ENCODE assay signal across 8 cellular contexts in genomic region chr9:19471737-19472648, GRCh38.
DNase-seq lines count a peak whose midpoint lies in the region; ATAC-seq, FAIRE-seq and TF ChIP-seq lines count a peak whose summit lies in the region.

No MANE protein-coding gene starts in this region.

- H3K27me3 Mint-ChIP-seq in astrocyte (ENCODE audit: low read depth, unreplicated experiment): peaks cover 23% of the 10 kb centered on the region

- TF ChIP-seq CTCF in GM06990 (IDR thresholded peaks at IDR 0.05; ENCODE audit: insufficient read depth, low read length, poor library complexity, severe bottlenecking): peak; percentile 81
- peak; percentile 74 for TF ChIP-seq CTCF in astrocyte (IDR thresholded peaks at IDR 0.05; ENCODE audit: insufficient read depth, low read depth, low read length)
- TF ChIP-seq CTCF in hepatocyte (IDR thresholded peaks at IDR 0.05; ENCODE audit: poor library complexity): peak; percentile 81
- peak in 4 of 5 experiments; percentile 39 to 76 (median 49) for TF ChIP-seq CTCF in gastrocnemius medialis (IDR thresholded peaks at IDR 0.05 in 4 of 5, conservative IDR thresholded peaks at IDR 0.05 in 1 of 5)

- H3K4me2 ChIP-seq in GM23248 (ENCODE audit: unreplicated experiment) (peak overlapping the region; percentile 39), Karpas-422 (ENCODE audit: low read depth, low read length, poor library complexity, severe bottlenecking) (no peak overlapping the region), astrocyte (ENCODE audit: low read length) (peak overlapping the region; percentile 77), hepatocyte (peak overlapping the region; percentile 71)

- ATAC-seq in gastrocnemius medialis: peak; percentile 54 to 72

- H3K27ac ChIP-seq in GM23248 (no peak overlapping the region), Karpas-422 (ENCODE audit: low read length) (no peak overlapping the region), astrocyte (ENCODE audit: low read depth, low read length) (no peak overlapping the region), hepatocyte (no peak overlapping the region), gastrocnemius medialis (no peak overlapping the region)

- H3K4me1 Mint-ChIP-seq in astrocyte (ENCODE audit: low read depth, unreplicated experiment): no peaks in the 10 kb centered on the region

- H3K9me3 ChIP-seq in GM23248 (ENCODE audit: low read depth) (no peaks in the 10 kb centered on the region), Karpas-422 (ENCODE audit: low read length) (no peaks in the 10 kb centered on the region), astrocyte (ENCODE audit: insufficient read depth, low read depth, low read length) (no peaks in the 10 kb centered on the region), hepatocyte (ENCODE audit: low read depth) (no peaks in the 10 kb centered on the region), gastrocnemius medialis (no peaks in the 10 kb centered on the region)

- H4K20me1 ChIP-seq in GM23248 (ENCODE audit: insufficient read depth): no peaks in the 10 kb centered on the region
- no peaks in the 10 kb centered on the region for H4K20me1 ChIP-seq in Karpas-422 (ENCODE audit: insufficient read depth, low read depth, low read length)
- no peaks in the 10 kb centered on the region for H4K20me1 ChIP-seq in astrocyte (ENCODE audit: insufficient read depth, low read length)
- H4K20me1 ChIP-seq in hepatocyte (ENCODE audit: insufficient read depth, poor library complexity, severe bottlenecking): no peaks in the 10 kb centered on the region

- H3K4me1 ChIP-seq in GM23248 (ENCODE audit: insufficient read depth) (peaks cover 10% of the 10 kb centered on the region; the same call in 1 of the 2 replicates), Karpas-422 (ENCODE audit: low read length) (no peaks in the 10 kb centered on the region), astrocyte (ENCODE audit: insufficient read depth, low read length) (no peaks in the 10 kb centered on the region), hepatocyte (ENCODE audit: insufficient read depth) (no peaks in the 10 kb centered on the region), gastrocnemius medialis (no peaks in the 10 kb centered on the region)

- H2AFZ ChIP-seq in GM23248 (peak overlapping the region; percentile 42), Karpas-422 (ENCODE audit: low read length) (no peak overlapping the region), astrocyte (ENCODE audit: low read depth, low read length) (peak overlapping the region; percentile 77), hepatocyte (no peak overlapping the region)

- H3K4me3 ChIP-seq in GM06990 (replicated peaks; ENCODE audit: low read depth, low read length): no peak overlapping the region
- H3K4me3 ChIP-seq in GM23248: peak overlapping the region; percentile 32; the same call in 1 of the 2 replicates
- H3K4me3 ChIP-seq in Karpas-422 (ENCODE audit: low read length): no peak overlapping the region
- no peak overlapping the region for H3K4me3 ChIP-seq in astrocyte (ENCODE audit: insufficient read depth, low read depth, low read length)
- H3K4me3 ChIP-seq in hepatocyte: no peak overlapping the region
- H3K4me3 ChIP-seq in gastrocnemius medialis: peak overlapping the region in 3 of 4 donors; percentile 23 to 44 (median 23)

- H3K79me2 ChIP-seq in GM23248 (ENCODE audit: insufficient read depth) (no peaks in the 10 kb centered on the region), Karpas-422 (ENCODE audit: low read length) (no peaks in the 10 kb centered on the region), astrocyte (ENCODE audit: insufficient read depth, low read length) (no peaks in the 10 kb centered on the region), hepatocyte (no peaks in the 10 kb centered on the region)

- no peaks in the 10 kb centered on the region for H3K9me3 Mint-ChIP-seq in astrocyte (ENCODE audit: unreplicated experiment)

- H3K36me3 ChIP-seq in GM06990 (ENCODE audit: control insufficient read depth, insufficient read depth, low read length) (no peaks in the 10 kb centered on the region), GM23248 (ENCODE audit: low read depth) (no peaks in the 10 kb centered on the region), Karpas-422 (ENCODE audit: insufficient read depth, low read length) (no peaks in the 10 kb centered on the region), astrocyte (ENCODE audit: insufficient read depth, low read length) (no peaks in the 10 kb centered on the region), hepatocyte (replicated peaks; ENCODE audit: insufficient read depth, low read depth) (no peaks in the 10 kb centered on the region), gastrocnemius medialis (no peaks in the 10 kb centered on the region)

- H3K4me3 Mint-ChIP-seq in astrocyte (ENCODE audit: unreplicated experiment): no peak overlapping the region

- 5 to 6% methylated on average over 18 of the region's 18 CpGs for WGBS in GM23248 (ENCODE audit: low coverage in 1 of 2, low lambda C conversion rate in 2 of 2, missing lambda C conversion rate in 2 of 2), 2 experiments
- WGBS in hepatocyte (ENCODE audit: low lambda C conversion rate, missing lambda C conversion rate): 15% methylated on average over 18 of the region's 18 CpGs

- TF ChIP-seq POLR2A in gastrocnemius medialis (IDR thresholded peaks at IDR 0.05): no peak

- peak; percentile 27 for DNase-seq in GM06990 (ENCODE audit: extremely low read depth, insufficient read length)
- peak; percentile 76 for DNase-seq in GM23248
- DNase-seq in Karpas-422: peak; percentile 66
- DNase-seq in SW480 (ENCODE audit: low spot score): peak; percentile 62
- DNase-seq in astrocyte (ENCODE audit: low read depth): peak; percentile 13
- DNase-seq in hepatocyte (ENCODE audit: low spot score): peak; percentile 73
- DNase-seq in gastrocnemius medialis: peak; percentile 11 to 31
- no peak for DNase-seq in NOMO-1 (lab: John Stamatoyannopoulos, UW; ENCODE audit: unreplicated experiment in 2 of 2)

- H3K27ac Mint-ChIP-seq in astrocyte (ENCODE audit: unreplicated experiment): no peak overlapping the region

- H3K9ac ChIP-seq in GM23248 (no peak overlapping the region), Karpas-422 (ENCODE audit: low read length) (no peak overlapping the region), astrocyte (ENCODE audit: low read length) (peak overlapping the region; percentile 10)

- H3K9me2 ChIP-seq in GM23248 (ENCODE audit: insufficient read depth) (no peaks in the 10 kb centered on the region), Karpas-422 (replicated peaks; ENCODE audit: insufficient read depth, low read length) (no peaks in the 10 kb centered on the region), hepatocyte (replicated peaks; ENCODE audit: insufficient read depth) (no peaks in the 10 kb centered on the region)

- intact Hi-C loops in gastrocnemius medialis (cut with DNase I; ENCODE audit: low total_unique reads): no loop called here

- H3K36me3 Mint-ChIP-seq in astrocyte (ENCODE audit: low read depth, unreplicated experiment): no peaks in the 10 kb centered on the region

- H3K27me3 ChIP-seq in GM06990 (replicated peaks; ENCODE audit: control insufficient read depth, insufficient read depth, low read length) (no peaks in the 10 kb centered on the region; the same call in 1 of the 2 replicates), GM23248 (replicated peaks; ENCODE audit: insufficient read depth) (peaks cover 10% of the 10 kb centered on the region), Karpas-422 (ENCODE audit: low read length) (no peaks in the 10 kb centered on the region), astrocyte (ENCODE audit: insufficient read depth, low read length) (peaks cover 11% of the 10 kb centered on the region), hepatocyte (no peaks in the 10 kb centered on the region), gastrocnemius medialis (no peaks in the 10 kb centered on the region)

- no peaks in the 10 kb centered on the region for H3F3A ChIP-seq in GM23248 (ENCODE audit: insufficient read depth)

- FAIRE-seq in astrocyte (lab: Jason Lieb, UNC): no peak

- in situ Hi-C loops in GM23248 (cut with MboI): no loop called here
- in situ Hi-C loops in gastrocnemius medialis (cut with MboI; ENCODE audit: low sequenced_read_pairs in 4 of 4): loop anchor here in 1 of 4 donors (25.0 kb wide), 2 partner anchors 410 to 1210 kb away; no protein-coding TSS in a partner anchor

Comparison
In these comparisons a context has a peak if more than half of its experiments do, and no peak if none do; other contexts are left out.
1. DNase-seq: peak in GM06990 (single experiment), GM23248 (single experiment), Karpas-422 (single experiment), SW480 (single experiment), astrocyte (single experiment), hepatocyte (single experiment) and gastrocnemius medialis (2 of 2); none in NOMO-1 (0 of 2).
2. H3K4me3 ChIP-seq: peak in GM23248 (single experiment) and gastrocnemius medialis (3 of 4); none in GM06990 (single experiment), Karpas-422 (single experiment), astrocyte (single experiment) and hepatocyte (single experiment).
3. H2AFZ ChIP-seq: peak in GM23248 (single experiment) and astrocyte (single experiment); none in Karpas-422 (single experiment) and hepatocyte (single experiment).
4. Peak in every context shown above with its lines, with median percentiles within 50 percentile points of each other: CTCF ChIP-seq.